1 cellular context compared by ENCODE assay signal in the genomic region with DNA sequence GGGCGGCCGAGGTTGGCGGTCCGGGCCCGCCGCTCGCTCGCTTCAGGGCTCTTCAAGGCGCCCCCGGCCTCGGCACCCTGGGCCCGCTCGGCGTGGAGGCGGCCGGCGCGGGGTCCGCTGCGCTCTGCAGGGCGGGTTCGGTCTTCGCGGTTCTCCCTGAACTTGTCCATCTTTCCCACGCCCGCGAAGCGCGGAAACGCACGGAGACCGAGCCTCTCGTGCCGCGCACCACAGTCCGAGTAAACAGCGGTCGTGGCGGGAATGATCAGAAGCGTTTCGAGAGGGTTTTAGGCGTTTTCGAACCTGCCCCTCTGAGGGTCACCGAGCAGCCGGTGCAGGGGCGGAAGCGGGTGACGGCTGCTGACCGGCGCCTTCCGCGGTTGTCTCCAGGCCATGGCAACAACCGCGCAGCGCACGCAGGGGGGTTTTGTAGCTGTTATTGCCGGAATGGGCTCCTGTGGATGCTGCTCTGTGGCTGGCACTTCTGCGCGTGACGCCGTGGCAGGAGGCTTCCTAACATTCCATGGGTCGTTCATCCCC.
TF ChIP-seq lines count a peak whose summit lies in the region.

No MANE protein-coding gene starts in this region.

TF ChIP-seq in K562, 482 proteins besides CTCF, POLR2A, EP300 and RAD21 (continued from another document and continues in another):
- TF ChIP-seq, protein P1, sequence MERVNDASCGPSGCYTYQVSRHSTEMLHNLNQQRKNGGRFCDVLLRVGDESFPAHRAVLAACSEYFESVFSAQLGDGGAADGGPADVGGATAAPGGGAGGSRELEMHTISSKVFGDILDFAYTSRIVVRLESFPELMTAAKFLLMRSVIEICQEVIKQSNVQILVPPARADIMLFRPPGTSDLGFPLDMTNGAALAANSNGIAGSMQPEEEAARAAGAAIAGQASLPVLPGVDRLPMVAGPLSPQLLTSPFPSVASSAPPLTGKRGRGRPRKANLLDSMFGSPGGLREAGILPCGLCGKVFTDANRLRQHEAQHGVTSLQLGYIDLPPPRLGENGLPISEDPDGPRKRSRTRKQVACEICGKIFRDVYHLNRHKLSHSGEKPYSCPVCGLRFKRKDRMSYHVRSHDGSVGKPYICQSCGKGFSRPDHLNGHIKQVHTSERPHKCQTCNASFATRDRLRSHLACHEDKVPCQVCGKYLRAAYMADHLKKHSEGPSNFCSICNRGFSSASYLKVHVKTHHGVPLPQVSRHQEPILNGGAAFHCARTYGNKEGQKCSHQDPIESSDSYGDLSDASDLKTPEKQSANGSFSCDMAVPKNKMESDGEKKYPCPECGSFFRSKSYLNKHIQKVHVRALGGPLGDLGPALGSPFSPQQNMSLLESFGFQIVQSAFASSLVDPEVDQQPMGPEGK (CRISPR knock-in tag; IDR thresholded peaks at IDR 0.05; ENCODE audit: borderline replicate concordance), result no peak
- TF ChIP-seq NCOA6 (IDR thresholded peaks at IDR 0.05) (no peak), NONO (IDR thresholded peaks at IDR 0.05; ENCODE audit: low read depth in 2 of 2, low read length in 1 of 2) (peak in 1 of 2 experiments; percentile 7; a peak in 1 of 4 replicates), ZNF253 (CRISPR knock-in tag; conservative IDR thresholded peaks at IDR 0.05) (no peak), KLF10 (CRISPR knock-in tag; IDR thresholded peaks at IDR 0.05) (no peak), CBX2 (IDR thresholded peaks at IDR 0.05; ENCODE audit: insufficient read depth, low read length, poor library complexity, severe bottlenecking) (no peak), SNRNP70 (optimal IDR thresholded peaks at IDR 0.05; ENCODE audit: low read depth, low read length) (no peak), RBM17 (IDR thresholded peaks at IDR 0.05; ENCODE audit: borderline replicate concordance, low read depth, low read length) (no peak), POLR2G (IDR thresholded peaks at IDR 0.05; ENCODE audit: low read depth, low read length) (peak; percentile 62), ETV5 (CRISPR knock-in tag; IDR thresholded peaks at IDR 0.05; ENCODE audit: low read depth) (no peak), HDAC6 (IDR thresholded peaks at IDR 0.05; ENCODE audit: low read depth, low read length) (no peak), NUFIP1 (IDR thresholded peaks at IDR 0.05; ENCODE audit: partially characterized antibody) (no peak), POLR2AphosphoS2 (IDR thresholded peaks at IDR 0.05; ENCODE audit: low read length) (no peak), KLF6 (CRISPR knock-in tag; IDR thresholded peaks at IDR 0.05; ENCODE audit: borderline replicate concordance) (no peak), HNRNPL (IDR thresholded peaks at IDR 0.05; ENCODE audit: low read depth, low read length) (no peak), MBD2 (IDR thresholded peaks at IDR 0.05; ENCODE audit: borderline replicate concordance, low read depth) (no peak), RHOXF2B (CRISPR knock-in tag; conservative IDR thresholded peaks at IDR 0.05) (no peak), ZKSCAN3 (CRISPR knock-in tag; IDR thresholded peaks at IDR 0.05) (no peak), CREM (IDR thresholded peaks at IDR 0.05; ENCODE audit: low read depth) (peak; percentile 8; the same call in 1 of the 2 replicates), ELF1 (tag; IDR thresholded peaks at IDR 0.05) (no peak), RBFOX2 (IDR thresholded peaks at IDR 0.05; ENCODE audit: low read depth, low read length) (0 out of 2 replicates have a peak, but pooled peaks have one; percentile 82), ZFX (CRISPR knock-in tag; IDR thresholded peaks at IDR 0.05) (no peak), ELF2 (CRISPR knock-in tag; IDR thresholded peaks at IDR 0.05) (no peak), CBFA2T3 (IDR thresholded peaks at IDR 0.05) (no peak), FUS (optimal IDR thresholded peaks at IDR 0.05; ENCODE audit: low read depth, low read length) (peak; percentile 72), ZNF146 (CRISPR knock-in tag; IDR thresholded peaks at IDR 0.05; ENCODE audit: unreplicated experiment) (no peak), RBM22 (IDR thresholded peaks at IDR 0.05; ENCODE audit: low read depth, low read length, poor library complexity, severe bottlenecking) (peak; percentile 31), STAT5A (IDR thresholded peaks at IDR 0.05; ENCODE audit: borderline replicate concordance, low read length) (no peak), HLTF (IDR thresholded peaks at IDR 0.05) (no peak), FOXK1 (CRISPR knock-in tag; IDR thresholded peaks at IDR 0.05; ENCODE audit: borderline replicate concordance) (no peak), MECOM (CRISPR knock-in tag; IDR thresholded peaks at IDR 0.05) (no peak), FOXA3 (CRISPR knock-in tag; conservative IDR thresholded peaks at IDR 0.05 in 1 of 2, IDR thresholded peaks at IDR 0.05 in 1 of 2) (no peak), ZNF644 (tag; IDR thresholded peaks at IDR 0.05; ENCODE audit: low read depth) (no peak)
- TF ChIP-seq, protein P2, sequence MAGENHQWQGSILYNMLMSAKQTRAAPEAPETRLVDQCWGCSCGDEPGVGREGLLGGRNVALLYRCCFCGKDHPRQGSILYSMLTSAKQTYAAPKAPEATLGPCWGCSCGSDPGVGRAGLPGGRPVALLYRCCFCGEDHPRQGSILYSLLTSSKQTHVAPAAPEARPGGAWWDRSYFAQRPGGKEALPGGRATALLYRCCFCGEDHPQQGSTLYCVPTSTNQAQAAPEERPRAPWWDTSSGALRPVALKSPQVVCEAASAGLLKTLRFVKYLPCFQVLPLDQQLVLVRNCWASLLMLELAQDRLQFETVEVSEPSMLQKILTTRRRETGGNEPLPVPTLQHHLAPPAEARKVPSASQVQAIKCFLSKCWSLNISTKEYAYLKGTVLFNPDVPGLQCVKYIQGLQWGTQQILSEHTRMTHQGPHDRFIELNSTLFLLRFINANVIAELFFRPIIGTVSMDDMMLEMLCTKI (IDR thresholded peaks at IDR 0.05; ENCODE audit: partially characterized antibody), result no peak
- TF ChIP-seq, protein P3, sequence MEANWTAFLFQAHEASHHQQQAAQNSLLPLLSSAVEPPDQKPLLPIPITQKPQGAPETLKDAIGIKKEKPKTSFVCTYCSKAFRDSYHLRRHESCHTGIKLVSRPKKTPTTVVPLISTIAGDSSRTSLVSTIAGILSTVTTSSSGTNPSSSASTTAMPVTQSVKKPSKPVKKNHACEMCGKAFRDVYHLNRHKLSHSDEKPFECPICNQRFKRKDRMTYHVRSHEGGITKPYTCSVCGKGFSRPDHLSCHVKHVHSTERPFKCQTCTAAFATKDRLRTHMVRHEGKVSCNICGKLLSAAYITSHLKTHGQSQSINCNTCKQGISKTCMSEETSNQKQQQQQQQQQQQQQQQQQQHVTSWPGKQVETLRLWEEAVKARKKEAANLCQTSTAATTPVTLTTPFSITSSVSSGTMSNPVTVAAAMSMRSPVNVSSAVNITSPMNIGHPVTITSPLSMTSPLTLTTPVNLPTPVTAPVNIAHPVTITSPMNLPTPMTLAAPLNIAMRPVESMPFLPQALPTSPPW (CRISPR knock-in tag; IDR thresholded peaks at IDR 0.05), result no peak
- TF ChIP-seq, protein P4, sequence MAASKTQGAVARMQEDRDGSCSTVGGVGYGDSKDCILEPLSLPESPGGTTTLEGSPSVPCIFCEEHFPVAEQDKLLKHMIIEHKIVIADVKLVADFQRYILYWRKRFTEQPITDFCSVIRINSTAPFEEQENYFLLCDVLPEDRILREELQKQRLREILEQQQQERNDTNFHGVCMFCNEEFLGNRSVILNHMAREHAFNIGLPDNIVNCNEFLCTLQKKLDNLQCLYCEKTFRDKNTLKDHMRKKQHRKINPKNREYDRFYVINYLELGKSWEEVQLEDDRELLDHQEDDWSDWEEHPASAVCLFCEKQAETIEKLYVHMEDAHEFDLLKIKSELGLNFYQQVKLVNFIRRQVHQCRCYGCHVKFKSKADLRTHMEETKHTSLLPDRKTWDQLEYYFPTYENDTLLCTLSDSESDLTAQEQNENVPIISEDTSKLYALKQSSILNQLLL (CRISPR knock-in tag; IDR thresholded peaks at IDR 0.05; ENCODE audit: borderline replicate concordance), result no peak
- TF ChIP-seq, protein P5, sequence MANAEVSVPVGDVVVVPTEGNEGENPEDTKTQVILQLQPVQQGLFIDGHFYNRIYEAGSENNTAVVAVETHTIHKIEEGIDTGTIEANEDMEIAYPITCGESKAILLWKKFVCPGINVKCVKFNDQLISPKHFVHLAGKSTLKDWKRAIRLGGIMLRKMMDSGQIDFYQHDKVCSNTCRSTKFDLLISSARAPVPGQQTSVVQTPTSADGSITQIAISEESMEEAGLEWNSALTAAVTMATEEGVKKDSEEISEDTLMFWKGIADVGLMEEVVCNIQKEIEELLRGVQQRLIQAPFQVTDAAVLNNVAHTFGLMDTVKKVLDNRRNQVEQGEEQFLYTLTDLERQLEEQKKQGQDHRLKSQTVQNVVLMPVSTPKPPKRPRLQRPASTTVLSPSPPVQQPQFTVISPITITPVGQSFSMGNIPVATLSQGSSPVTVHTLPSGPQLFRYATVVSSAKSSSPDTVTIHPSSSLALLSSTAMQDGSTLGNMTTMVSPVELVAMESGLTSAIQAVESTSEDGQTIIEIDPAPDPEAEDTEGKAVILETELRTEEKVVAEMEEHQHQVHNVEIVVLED (CRISPR knock-in tag; IDR thresholded peaks at IDR 0.05), result no peak
- TF ChIP-seq, protein P6, sequence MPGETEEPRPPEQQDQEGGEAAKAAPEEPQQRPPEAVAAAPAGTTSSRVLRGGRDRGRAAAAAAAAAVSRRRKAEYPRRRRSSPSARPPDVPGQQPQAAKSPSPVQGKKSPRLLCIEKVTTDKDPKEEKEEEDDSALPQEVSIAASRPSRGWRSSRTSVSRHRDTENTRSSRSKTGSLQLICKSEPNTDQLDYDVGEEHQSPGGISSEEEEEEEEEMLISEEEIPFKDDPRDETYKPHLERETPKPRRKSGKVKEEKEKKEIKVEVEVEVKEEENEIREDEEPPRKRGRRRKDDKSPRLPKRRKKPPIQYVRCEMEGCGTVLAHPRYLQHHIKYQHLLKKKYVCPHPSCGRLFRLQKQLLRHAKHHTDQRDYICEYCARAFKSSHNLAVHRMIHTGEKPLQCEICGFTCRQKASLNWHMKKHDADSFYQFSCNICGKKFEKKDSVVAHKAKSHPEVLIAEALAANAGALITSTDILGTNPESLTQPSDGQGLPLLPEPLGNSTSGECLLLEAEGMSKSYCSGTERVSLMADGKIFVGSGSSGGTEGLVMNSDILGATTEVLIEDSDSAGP (CRISPR knock-in tag; IDR thresholded peaks at IDR 0.05), result no peak; the same call in 1 of the 2 replicates
- TF ChIP-seq, protein P7, sequence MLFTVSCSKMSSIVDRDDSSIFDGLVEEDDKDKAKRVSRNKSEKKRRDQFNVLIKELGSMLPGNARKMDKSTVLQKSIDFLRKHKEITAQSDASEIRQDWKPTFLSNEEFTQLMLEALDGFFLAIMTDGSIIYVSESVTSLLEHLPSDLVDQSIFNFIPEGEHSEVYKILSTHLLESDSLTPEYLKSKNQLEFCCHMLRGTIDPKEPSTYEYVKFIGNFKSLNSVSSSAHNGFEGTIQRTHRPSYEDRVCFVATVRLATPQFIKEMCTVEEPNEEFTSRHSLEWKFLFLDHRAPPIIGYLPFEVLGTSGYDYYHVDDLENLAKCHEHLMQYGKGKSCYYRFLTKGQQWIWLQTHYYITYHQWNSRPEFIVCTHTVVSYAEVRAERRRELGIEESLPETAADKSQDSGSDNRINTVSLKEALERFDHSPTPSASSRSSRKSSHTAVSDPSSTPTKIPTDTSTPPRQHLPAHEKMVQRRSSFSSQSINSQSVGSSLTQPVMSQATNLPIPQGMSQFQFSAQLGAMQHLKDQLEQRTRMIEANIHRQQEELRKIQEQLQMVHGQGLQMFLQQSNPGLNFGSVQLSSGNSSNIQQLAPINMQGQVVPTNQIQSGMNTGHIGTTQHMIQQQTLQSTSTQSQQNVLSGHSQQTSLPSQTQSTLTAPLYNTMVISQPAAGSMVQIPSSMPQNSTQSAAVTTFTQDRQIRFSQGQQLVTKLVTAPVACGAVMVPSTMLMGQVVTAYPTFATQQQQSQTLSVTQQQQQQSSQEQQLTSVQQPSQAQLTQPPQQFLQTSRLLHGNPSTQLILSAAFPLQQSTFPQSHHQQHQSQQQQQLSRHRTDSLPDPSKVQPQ (CRISPR knock-in tag; IDR thresholded peaks at IDR 0.05; ENCODE audit: borderline replicate concordance), result no peak
- TF ChIP-seq, protein P8, sequence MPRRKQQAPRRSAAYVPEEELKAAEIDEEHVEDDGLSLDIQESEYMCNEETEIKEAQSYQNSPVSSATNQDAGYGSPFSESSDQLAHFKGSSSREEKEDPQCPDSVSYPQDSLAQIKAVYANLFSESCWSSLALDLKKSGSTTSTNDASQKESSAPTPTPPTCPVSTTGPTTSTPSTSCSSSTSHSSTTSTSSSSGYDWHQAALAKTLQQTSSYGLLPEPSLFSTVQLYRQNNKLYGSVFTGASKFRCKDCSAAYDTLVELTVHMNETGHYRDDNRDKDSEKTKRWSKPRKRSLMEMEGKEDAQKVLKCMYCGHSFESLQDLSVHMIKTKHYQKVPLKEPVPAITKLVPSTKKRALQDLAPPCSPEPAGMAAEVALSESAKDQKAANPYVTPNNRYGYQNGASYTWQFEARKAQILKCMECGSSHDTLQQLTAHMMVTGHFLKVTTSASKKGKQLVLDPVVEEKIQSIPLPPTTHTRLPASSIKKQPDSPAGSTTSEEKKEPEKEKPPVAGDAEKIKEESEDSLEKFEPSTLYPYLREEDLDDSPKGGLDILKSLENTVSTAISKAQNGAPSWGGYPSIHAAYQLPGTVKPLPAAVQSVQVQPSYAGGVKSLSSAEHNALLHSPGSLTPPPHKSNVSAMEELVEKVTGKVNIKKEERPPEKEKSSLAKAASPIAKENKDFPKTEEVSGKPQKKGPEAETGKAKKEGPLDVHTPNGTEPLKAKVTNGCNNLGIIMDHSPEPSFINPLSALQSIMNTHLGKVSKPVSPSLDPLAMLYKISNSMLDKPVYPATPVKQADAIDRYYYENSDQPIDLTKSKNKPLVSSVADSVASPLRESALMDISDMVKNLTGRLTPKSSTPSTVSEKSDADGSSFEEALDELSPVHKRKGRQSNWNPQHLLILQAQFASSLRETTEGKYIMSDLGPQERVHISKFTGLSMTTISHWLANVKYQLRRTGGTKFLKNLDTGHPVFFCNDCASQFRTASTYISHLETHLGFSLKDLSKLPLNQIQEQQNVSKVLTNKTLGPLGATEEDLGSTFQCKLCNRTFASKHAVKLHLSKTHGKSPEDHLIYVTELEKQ (CRISPR knock-in tag; IDR thresholded peaks at IDR 0.05), result no peak
- TF ChIP-seq, protein P9, sequence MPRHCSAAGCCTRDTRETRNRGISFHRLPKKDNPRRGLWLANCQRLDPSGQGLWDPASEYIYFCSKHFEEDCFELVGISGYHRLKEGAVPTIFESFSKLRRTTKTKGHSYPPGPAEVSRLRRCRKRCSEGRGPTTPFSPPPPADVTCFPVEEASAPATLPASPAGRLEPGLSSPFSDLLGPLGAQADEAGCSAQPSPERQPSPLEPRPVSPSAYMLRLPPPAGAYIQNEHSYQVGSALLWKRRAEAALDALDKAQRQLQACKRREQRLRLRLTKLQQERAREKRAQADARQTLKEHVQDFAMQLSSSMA (CRISPR knock-in tag; IDR thresholded peaks at IDR 0.05), result 0 out of 2 replicates have a peak, but pooled peaks have one; percentile 68
